In genomic region chr16:70200063-70200462, GRCh38 we compare ENCODE assay signal across 12 cellular contexts. TPM values are rescaled to one million over a fixed set of nuclear protein-coding genes. Genes with fewer than 3 reads are reported as not detected.
DNase-seq lines count a peak whose midpoint lies in the region; ATAC-seq, FAIRE-seq and TF ChIP-seq lines count a peak whose summit lies in the region.
"Not testable (repeated sequence)": the region's sequence is repeated elsewhere in the genome, so short reads cannot be mapped to it uniquely, and the experiment has no call there.
"Had no signal": no experiment of that assay in that cellular context is flagged by ENCODE, and none has a peak within 500 bp of the region (broad histone marks: within the 10 kb centered on the region; RNA-seq: fewer than 3 reads in every experiment).

No MANE protein-coding gene starts in this region.

- RAD21 ChIA-PET in GM12878 (lab: Charles Lee; ENCODE audit: unreplicated experiment): not testable (repeated sequence)

- H3K27me3 Mint-ChIP-seq in Calu3 (ENCODE audit: unreplicated experiment); WTC11 (ENCODE audit: low read depth): not testable (repeated sequence)

- H3K27ac Mint-ChIP-seq in Calu3 (ENCODE audit: unreplicated experiment); WTC11: not testable (repeated sequence)

- H2AFZ ChIP-seq in OCI-LY7 (ENCODE audit: low read length); GM12878 (ENCODE audit: control insufficient read depth, low read depth, low read length); K562 (ENCODE audit: low read depth, low read length); HepG2 (ENCODE audit: low read length): not testable (repeated sequence)

- SMC1A ChIA-PET in GM12878 (lab: Charles Lee; ENCODE audit: uncharacterized antibody, unreplicated experiment): not testable (repeated sequence)

- CTCF ChIA-PET in Calu3 (lab: Charles Lee); OCI-LY7 (lab: Charles Lee; ENCODE audit: unreplicated experiment); WTC11 (lab: Charles Lee); GM12878 (lab: Yijun Ruan, JAX); K562 (lab: Yijun Ruan, JAX; ENCODE audit: low intra/inter-chr PET ratio); HepG2 (lab: Yijun Ruan, JAX; ENCODE audit: low intra/inter-chr PET ratio, low total read pairs): not testable (repeated sequence)

- H3K36me3 Mint-ChIP-seq in Calu3 (ENCODE audit: insufficient read depth, unreplicated experiment); WTC11: not testable (repeated sequence)

- WGBS in GM12878 (ENCODE audit: insufficient coverage, insufficient replicate concordance, low lambda C conversion rate, missing lambda C conversion rate): 21% methylated on average over 7 of the region's 8 CpGs
- 11% methylated on average over 6 of the region's 8 CpGs for WGBS in K562 (ENCODE audit: insufficient coverage, low coverage, missing lambda C conversion rate)
- 69% methylated on average over 8 of the region's 8 CpGs for WGBS in HepG2 (ENCODE audit: low lambda C conversion rate)
- 76 to 84% (median 83%) methylated on average over 7 to 8 of the region's 8 CpGs for WGBS in spleen, 5 donors

- not testable (repeated sequence) for H3K79me2 ChIP-seq in OCI-LY7 (ENCODE audit: insufficient read depth, low read depth, low read length); GM12878 (ENCODE audit: control insufficient read depth, insufficient read depth, low read length); K562 (ENCODE audit: control insufficient read depth, insufficient read depth, low read length); HepG2 (ENCODE audit: insufficient read depth, low read length)

- not testable (repeated sequence) for ATAC-seq in WTC11, GM12878, K562, HepG2

- TF ChIP-seq EP300 in GM12878 (IDR thresholded peaks at IDR 0.05; ENCODE audit: borderline replicate concordance in 1 of 2, control insufficient read depth in 1 of 2, low read depth in 2 of 2, low read length in 2 of 2); K562 (IDR thresholded peaks at IDR 0.05; ENCODE audit: low read length); HepG2 (IDR thresholded peaks at IDR 0.05; ENCODE audit: low read depth in 2 of 2, low read length in 2 of 2); HepG2 (CRISPR knock-in tag; IDR thresholded peaks at IDR 0.05; ENCODE audit: borderline replicate concordance): not testable (repeated sequence)

- intact Hi-C loops in Calu3 (cut with micrococcal nuclease; ENCODE audit: unreplicated experiment); OCI-LY7 (cut with micrococcal nuclease; ENCODE audit: unreplicated experiment); GM12878 (cut with micrococcal nuclease; ENCODE audit: unreplicated experiment); K562 (cut with micrococcal nuclease); HepG2 (cut with micrococcal nuclease; ENCODE audit: unreplicated experiment); spleen (cut with DNase I; ENCODE audit: low total_unique reads): not testable (repeated sequence)

- not testable (repeated sequence) for H3K4me1 ChIP-seq in OCI-LY7 (ENCODE audit: insufficient read depth, low read length, poor library complexity, severe bottlenecking); GM12878 (ENCODE audit: control insufficient read depth, insufficient read depth, low read length); K562 (replicated peaks in 1 of 2; ENCODE audit: control insufficient read depth in 2 of 2, insufficient read depth in 2 of 2, low read length in 2 of 2)
- peaks cover 20% of the 10 kb centered on the region for H3K4me1 ChIP-seq in HepG2 (ENCODE audit: insufficient read depth, low read length)
- peaks cover 0 to 25% (median 6%) of the 10 kb centered on the region in 6 donors for H3K4me1 ChIP-seq in spleen

- H3K4me3 Mint-ChIP-seq in Calu3 (ENCODE audit: low read depth, unreplicated experiment); WTC11: not testable (repeated sequence)

- not testable (repeated sequence) for H3K27me3 ChIP-seq in GM12878 (replicated peaks in 1 of 2; ENCODE audit: control insufficient read depth in 2 of 2, insufficient read depth in 2 of 2, low read length in 1 of 2); K562 (ENCODE audit: control insufficient read depth in 2 of 2, insufficient read depth in 2 of 2, low read length in 2 of 2); HepG2 (ENCODE audit: control insufficient read depth in 1 of 2, insufficient read depth in 2 of 2, low read length in 2 of 2); spleen (replicated peaks in 1 of 7)

- H3K27ac ChIP-seq in OCI-LY7 (ENCODE audit: low read depth, low read length, poor library complexity, severe bottlenecking); GM12878 (ENCODE audit: control insufficient read depth, insufficient read depth); K562 (ENCODE audit: extremely low read depth, low read depth, low read length); HepG2 (ENCODE audit: extremely low read length, insufficient read depth, low read length); spleen: not testable (repeated sequence)

- POLR2A ChIA-PET in OCI-LY7 (lab: Charles Lee): interaction anchor here (0.6 kb wide), 1 partner anchor 228 kb away, joined by 6 read pairs; no protein-coding TSS in a partner anchor
- POLR2A ChIA-PET in WTC11 (lab: Charles Lee); GM12878 (lab: Charles Lee); K562 (lab: Yijun Ruan, JAX); HepG2 (lab: Yijun Ruan, JAX): not testable (repeated sequence)

- H3K9me3 ChIP-seq in OCI-LY7 (ENCODE audit: low read length); GM12878 (replicated peaks; ENCODE audit: control insufficient read depth, insufficient read depth, low read length); K562 (replicated peaks; ENCODE audit: control insufficient read depth, insufficient read depth, low read depth, low read length); HepG2 (ENCODE audit: low read length); spleen: not testable (repeated sequence)

- FAIRE-seq in GM12878 (lab: Jason Lieb, UNC); K562 (lab: Jason Lieb, UNC); HepG2 (lab: Jason Lieb, UNC): not testable (repeated sequence)

- H3K9ac ChIP-seq in GM12878 (ENCODE audit: control insufficient read depth, insufficient read depth, low read length); K562 (ENCODE audit: insufficient read depth in 1 of 2, low read depth in 2 of 2, low read length in 2 of 2); HepG2 (ENCODE audit: insufficient read depth, low read depth, low read length): not testable (repeated sequence)

- not testable (repeated sequence) for H4K20me1 ChIP-seq in OCI-LY7 (ENCODE audit: insufficient read depth, low read length); GM12878 (ENCODE audit: control insufficient read depth, insufficient read depth); K562 (replicated peaks; ENCODE audit: control insufficient read depth, insufficient read depth, low read length); HepG2 (ENCODE audit: insufficient read depth, low read length)

- not testable (repeated sequence) for TF ChIP-seq POLR2A in GM12878 (IDR thresholded peaks at IDR 0.05; ENCODE audit: low read depth, low read length); K562 (conservative IDR thresholded peaks at IDR 0.05); HepG2 (IDR thresholded peaks at IDR 0.05; ENCODE audit: insufficient read depth in 1 of 2, low read depth in 2 of 2, low read length in 2 of 2); spleen (IDR thresholded peaks at IDR 0.05)

- H3K4me1 Mint-ChIP-seq in Calu3 (ENCODE audit: low read depth, unreplicated experiment); WTC11: not testable (repeated sequence)

- not testable (repeated sequence) for H3K9me1 ChIP-seq in K562 (ENCODE audit: control insufficient read depth, insufficient read depth, low read length)

- not testable (repeated sequence) for H3K36me3 ChIP-seq in OCI-LY7 (ENCODE audit: insufficient read depth, low read length); GM12878 (ENCODE audit: control insufficient read depth in 2 of 2, insufficient read depth in 2 of 2, low read length in 1 of 2); K562 (ENCODE audit: control insufficient read depth, insufficient read depth, low read length); HepG2 (replicated peaks in 1 of 2; ENCODE audit: control insufficient read depth in 1 of 2, insufficient read depth in 2 of 2, low read length in 2 of 2); spleen

- TF ChIP-seq CTCF in Calu3 (IDR thresholded peaks at IDR 0.05; ENCODE audit: unreplicated experiment); OCI-LY7 (conservative IDR thresholded peaks at IDR 0.05; ENCODE audit: low read length); WTC11 (IDR thresholded peaks at IDR 0.05); GM12878 (IDR thresholded peaks at IDR 0.05 in 2 of 3, conservative IDR thresholded peaks at IDR 0.05 in 1 of 3; ENCODE audit: control insufficient read depth in 2 of 3, extremely low read depth in 1 of 3, insufficient read depth in 1 of 3, low read depth in 3 of 3, low read length in 3 of 3); K562 (IDR thresholded peaks at IDR 0.05 in 2 of 3, conservative IDR thresholded peaks at IDR 0.05 in 1 of 3; ENCODE audit: insufficient read depth in 2 of 3, low read depth in 1 of 3, low read length in 3 of 3); spleen (IDR thresholded peaks at IDR 0.05 in 8 of 11, conservative IDR thresholded peaks at IDR 0.05 in 3 of 11): not testable (repeated sequence)
- 0 out of 2 replicates have a peak, but pooled peaks have one; percentile 18 for TF ChIP-seq CTCF in HepG2 (CRISPR knock-in tag; IDR thresholded peaks at IDR 0.05)

- H3K4me2 ChIP-seq in OCI-LY7 (ENCODE audit: low read length); GM12878 (ENCODE audit: control insufficient read depth, insufficient read depth); K562 (ENCODE audit: insufficient read depth, low read length); HepG2 (ENCODE audit: low read depth, low read length): not testable (repeated sequence)

- H3K9me2 ChIP-seq in OCI-LY7 (ENCODE audit: insufficient read depth, low read length): not testable (repeated sequence)

- in situ Hi-C loops in GM12878 (cut with MboI); K562 (cut with MboI); HepG2 (cut with HindIII; ENCODE audit: extremely low pct_ligation_motif_present, low pct_unique_long_range_greater_than_20kb): not testable (repeated sequence)

- DNase-seq in Calu3; OCI-LY7 (ENCODE audit: low spot score); WTC11 (ENCODE audit: low spot score); GM12878 (ENCODE audit: low read depth, low spot score); K562 (ENCODE audit: extremely low read depth in 1 of 4, low spot score in 3 of 4); HepG2 (ENCODE audit: low spot score): not testable (repeated sequence)
- DNase-seq in spleen: peak; percentile 51

- not testable (repeated sequence) for TF ChIP-seq RAD21 in GM12878 (IDR thresholded peaks at IDR 0.05; ENCODE audit: insufficient read depth, low read depth, low read length); K562 (CRISPR knock-in tag; conservative IDR thresholded peaks at IDR 0.05 in 1 of 2, IDR thresholded peaks at IDR 0.05 in 1 of 2); HepG2 (CRISPR knock-in tag; IDR thresholded peaks at IDR 0.05)

- BruUV-seq in Calu3 (replicated peaks; lab: Mats Ljungman, UMichigan) (TSS peak; percentile 19), OCI-LY7 (replicated peaks; lab: Mats Ljungman, UMichigan) (TSS peak; percentile 44)
- BruUV-seq in GM12878 (replicated peaks; lab: Mats Ljungman, UMichigan); K562 (replicated peaks; lab: Mats Ljungman, UMichigan); HepG2 (replicated peaks; lab: Mats Ljungman, UMichigan): not testable (repeated sequence)

- not testable (repeated sequence) for H3K9me3 Mint-ChIP-seq in Calu3 (ENCODE audit: low read depth, unreplicated experiment); WTC11

- H3K4me3 ChIP-seq in OCI-LY7 (ENCODE audit: low read depth, low read length, poor library complexity, severe bottlenecking); GM12878; K562; HepG2 (replicated peaks in 1 of 3; ENCODE audit: insufficient read depth in 1 of 3, low read depth in 2 of 3, low read length in 3 of 3); spleen: not testable (repeated sequence)

RNA-seq across cellular contexts. Expression of gene CLEC18C, which starts 26.5 kb away (rescaled TPM):
- total RNA-seq in Calu3 (2022) (1.2 TPM in 2 replicates), OCI-LY7 (2022) (not detected in 2 replicates), WTC11 (2021) (0.11 to 0.48 TPM (median 0.18 TPM) in 3 replicates), GM12878 (2014; rRNA removed) (0.11 TPM in 2 replicates), GM12878 (2014; rRNA removed; fragmentation: Illumina TruSeq; extraction: Trizol) (not detected in 2 replicates), GM12878 (2021) (not detected in 2 replicates), K562 (2014; rRNA removed) (1.0 and 1.3 TPM in 2 replicates), K562 (2014; rRNA removed; fragmentation: Illumina TruSeq; extraction: Trizol) (0.15 TPM in 1 of 2 replicates, not detected in the other), K562 (2015; rRNA removed; fragmentation: Illumina TruSeq; extraction: Trizol) (0.54 and 0.90 TPM in 2 replicates), K562 (2021) (0.62 and 0.89 TPM in 2 replicates), HepG2 (2016; rRNA removed; fragmentation: Illumina TruSeq; extraction: Trizol) (0.13 and 0.15 TPM in 2 replicates), spleen (1 to 10 TPM in 1 of 7 donors, under 1 TPM in 4, not detected in 2; 0.28 to 1.2 (median 0.60) TPM)
- 0.05 TPM in 1 of 2 replicates, not detected in the other for total RNA-seq in OCI-LY7 (2014; rRNA removed; shearing (Covaris generic))
- 0.19 TPM in 1 of 2 replicates, not detected in the other for total RNA-seq in GM12878 (2013; cell fraction: nucleolus; rRNA removed)
- not detected for polyA plus RNA-seq in GM12878 (2011; ENCODE audit: low read depth)
- polyA plus RNA-seq in GM12878 (2011; rRNA removed) (0.10 TPM in 1 of 2 replicates, not detected in the other), GM12878 (2014; fragmentation: Illumina TruSeq; extraction: Trizol) (not detected in 2 replicates), GM12878 (2014; fragmentation: Nextera tagmentation; extraction: Ambion mirVana) (not detected), GM12878 (2014; rRNA removed) (0.05 and 0.06 TPM in 2 replicates), GM12878 (2016; fragmentation: Nextera tagmentation; extraction: Ambion mirVana) (not detected), K562 (2011; rRNA removed) (0.35 and 1.1 TPM in 2 replicates), K562 (2014; fragmentation: Illumina TruSeq; extraction: Trizol) (0.06 and 0.11 TPM in 2 replicates), K562 (2014; fragmentation: Nextera tagmentation; extraction: Ambion mirVana) (not detected), K562 (2014; rRNA removed) (0.38 and 0.60 TPM in 2 replicates), HepG2 (2011; rRNA removed) (0.29 and 0.50 TPM in 2 replicates), spleen (under 1 TPM; 0.09 to 0.42 (median 0.11) TPM)
- 0.03 TPM in 1 of 2 replicates, not detected in the other for polyA plus RNA-seq in GM12878 (2011; cell fraction: cytosol; rRNA removed)
- 0.19 and 0.22 TPM in 2 replicates for polyA plus RNA-seq in GM12878 (2011; cell fraction: nucleus; rRNA removed)
- polyA plus RNA-seq in GM12878 (2012): not detected in 2 replicates
- not detected in 2 replicates for polyA minus RNA-seq in GM12878 (2011; rRNA and poly(A)+ RNA removed)
- polyA minus RNA-seq in GM12878 (2011; cell fraction: cytosol; rRNA and poly(A)+ RNA removed): not detected in 2 replicates
- 0.77 TPM in 1 of 2 replicates, not detected in the other for polyA minus RNA-seq in GM12878 (2011; cell fraction: nucleus; rRNA and poly(A)+ RNA removed)
- total RNA-seq in K562 (2011; cell fraction: chromatin; rRNA removed; ENCODE audit: low replicate concordance): 6.2 and 13.1 TPM in 2 replicates
- total RNA-seq in K562 (2011; cell fraction: nucleolus; rRNA removed): 11.7 TPM in 2 replicates
- total RNA-seq in K562 (2011; cell fraction: nucleoplasm; rRNA removed): 5.7 and 6.2 TPM in 2 replicates
- 0.24 TPM in 2 replicates for polyA plus RNA-seq in K562 (2011; cell fraction: cytosol; rRNA removed)
- polyA plus RNA-seq in K562 (2011; cell fraction: nucleus; rRNA removed): 10.8 and 12.1 TPM in 2 replicates
- 0.39 and 0.89 TPM in 2 replicates for polyA plus RNA-seq in K562 (2012)
- 0.99 and 1.0 TPM in 2 replicates for polyA minus RNA-seq in K562 (2011; rRNA and poly(A)+ RNA removed)
- 0.95 and 2.3 TPM in 2 replicates for polyA minus RNA-seq in K562 (2011; cell fraction: cytosol; rRNA and poly(A)+ RNA removed)
- polyA minus RNA-seq in K562 (2011; cell fraction: nucleus; rRNA and poly(A)+ RNA removed): 6.7 and 8.3 TPM in 2 replicates
- not detected in 2 replicates for total RNA-seq in HepG2 (2016; cell fraction: cytosol; rRNA removed; fragmentation: Illumina TruSeq; extraction: Trizol; ENCODE audit: low read depth)
- not detected in 2 replicates for total RNA-seq in HepG2 (2016; cell fraction: insoluble cytoplasmic fraction; rRNA removed; fragmentation: Illumina TruSeq; extraction: Trizol)
- total RNA-seq in HepG2 (2016; cell fraction: membrane; rRNA removed; fragmentation: Illumina TruSeq; extraction: Trizol): not detected in 2 replicates
- total RNA-seq in HepG2 (2016; cell fraction: nucleus; rRNA removed; fragmentation: Illumina TruSeq; extraction: Trizol): 0.66 TPM in 1 of 2 replicates, not detected in the other
- 0.13 and 0.29 TPM in 2 replicates for polyA plus RNA-seq in HepG2 (2011; cell fraction: cytosol; rRNA removed)
- polyA plus RNA-seq in HepG2 (2011; cell fraction: nucleus; rRNA removed): 2.9 and 3.6 TPM in 2 replicates
- polyA plus RNA-seq in HepG2 (2012): 0.28 and 0.29 TPM in 2 replicates
- not detected in 2 replicates for polyA plus RNA-seq in HepG2 (2016; cell fraction: cytosol; fragmentation: Illumina TruSeq; extraction: Trizol; ENCODE audit: low read depth)
- polyA plus RNA-seq in HepG2 (2016; cell fraction: insoluble cytoplasmic fraction; fragmentation: Illumina TruSeq; extraction: Trizol; ENCODE audit: low read depth): not detected in 2 replicates
- not detected in 2 replicates for polyA plus RNA-seq in HepG2 (2016; cell fraction: membrane; fragmentation: Illumina TruSeq; extraction: Trizol; ENCODE audit: low read depth)
- polyA plus RNA-seq in HepG2 (2016; cell fraction: nucleus; fragmentation: Illumina TruSeq; extraction: Trizol; ENCODE audit: insufficient read depth, low read depth): 0.59 TPM in 1 of 2 replicates, not detected in the other
- polyA minus RNA-seq in HepG2 (2011; rRNA and poly(A)+ RNA removed; ENCODE audit: low replicate concordance): 0.37 and 2.3 TPM in 2 replicates
- not detected in 2 replicates for polyA minus RNA-seq in HepG2 (2011; cell fraction: cytosol; rRNA and poly(A)+ RNA removed)
- polyA minus RNA-seq in HepG2 (2011; cell fraction: nucleus; rRNA and poly(A)+ RNA removed): 1.2 and 3.0 TPM in 2 replicates
- total RNA-seq: CD4-positive, alpha-beta T cell had no signal
- polyA plus RNA-seq: AG04450; CD14-positive monocyte; CD4-positive, alpha-beta memory T cell; CD8-positive, alpha-beta memory T cell had no signal

RNA-seq across cellular contexts. Expression of gene EXOSC6, which starts 51.7 kb away (rescaled TPM):
- 32.3 and 33.2 TPM in 2 replicates for total RNA-seq in Calu3 (2022)
- total RNA-seq in OCI-LY7 (2014; rRNA removed; shearing (Covaris generic)): 30.8 and 36.8 TPM in 2 replicates
- 36.1 and 36.3 TPM in 2 replicates for total RNA-seq in OCI-LY7 (2022)
- 26.0 to 27.6 TPM (median 27.3 TPM) in 3 replicates for total RNA-seq in WTC11 (2021)
- 17.7 and 19.6 TPM in 2 replicates for total RNA-seq in GM12878 (2013; cell fraction: nucleolus; rRNA removed)
- total RNA-seq in GM12878 (2014; rRNA removed): 27.5 and 28.3 TPM in 2 replicates
- total RNA-seq in GM12878 (2014; rRNA removed; fragmentation: Illumina TruSeq; extraction: Trizol): 14.7 and 15.4 TPM in 2 replicates
- 23.6 and 24.8 TPM in 2 replicates for total RNA-seq in GM12878 (2021)
- 5.2 TPM for polyA plus RNA-seq in GM12878 (2011; ENCODE audit: low read depth)
- polyA plus RNA-seq in GM12878 (2011; rRNA removed): 9.6 and 11.1 TPM in 2 replicates
- polyA plus RNA-seq in GM12878 (2011; cell fraction: cytosol; rRNA removed): 8.6 and 9.2 TPM in 2 replicates
- 3.9 and 6.5 TPM in 2 replicates for polyA plus RNA-seq in GM12878 (2011; cell fraction: nucleus; rRNA removed)
- polyA plus RNA-seq in GM12878 (2012): 6.1 and 9.2 TPM in 2 replicates
- polyA plus RNA-seq in GM12878 (2014; fragmentation: Illumina TruSeq; extraction: Trizol): 10.6 and 11.8 TPM in 2 replicates
- polyA plus RNA-seq in GM12878 (2014; fragmentation: Nextera tagmentation; extraction: Ambion mirVana): 1 to 10 TPM; 8.2 to 9.0 TPM
- polyA plus RNA-seq in GM12878 (2014; rRNA removed): 17.3 and 19.1 TPM in 2 replicates
- polyA plus RNA-seq in GM12878 (2016; fragmentation: Nextera tagmentation; extraction: Ambion mirVana): 10 to 100 TPM; 13.5 to 17.6 TPM
- 4.2 and 5.3 TPM in 2 replicates for polyA minus RNA-seq in GM12878 (2011; rRNA and poly(A)+ RNA removed)
- 6.5 and 7.2 TPM in 2 replicates for polyA minus RNA-seq in GM12878 (2011; cell fraction: cytosol; rRNA and poly(A)+ RNA removed)
- polyA minus RNA-seq in GM12878 (2011; cell fraction: nucleus; rRNA and poly(A)+ RNA removed): 4.2 and 9.6 TPM in 2 replicates
- 28.6 and 30.6 TPM in 2 replicates for total RNA-seq in K562 (2011; cell fraction: chromatin; rRNA removed; ENCODE audit: low replicate concordance)
- 22.5 and 25.3 TPM in 2 replicates for total RNA-seq in K562 (2011; cell fraction: nucleolus; rRNA removed)
- total RNA-seq in K562 (2011; cell fraction: nucleoplasm; rRNA removed): 28.2 and 46.0 TPM in 2 replicates
- total RNA-seq in K562 (2014; rRNA removed): 25.2 and 28.4 TPM in 2 replicates
- 17.1 and 18.5 TPM in 2 replicates for total RNA-seq in K562 (2014; rRNA removed; fragmentation: Illumina TruSeq; extraction: Trizol)
- total RNA-seq in K562 (2015; rRNA removed; fragmentation: Illumina TruSeq; extraction: Trizol): 18.4 and 19.5 TPM in 2 replicates
- 27.6 and 29.0 TPM in 2 replicates for total RNA-seq in K562 (2021)
- polyA plus RNA-seq in K562 (2011; rRNA removed): 9.5 and 11.2 TPM in 2 replicates
- 13.2 and 14.7 TPM in 2 replicates for polyA plus RNA-seq in K562 (2011; cell fraction: cytosol; rRNA removed)
- 7.1 and 8.3 TPM in 2 replicates for polyA plus RNA-seq in K562 (2011; cell fraction: nucleus; rRNA removed)
- polyA plus RNA-seq in K562 (2012): 7.8 and 8.0 TPM in 2 replicates
- polyA plus RNA-seq in K562 (2014; fragmentation: Illumina TruSeq; extraction: Trizol): 10.0 and 10.3 TPM in 2 replicates
- polyA plus RNA-seq in K562 (2014; fragmentation: Nextera tagmentation; extraction: Ambion mirVana): 10 to 100 TPM in 1 of 2 experiments, 1 to 10 TPM in 1; 9.2 to 11.6 TPM
- polyA plus RNA-seq in K562 (2014; rRNA removed): 15.6 and 21.8 TPM in 2 replicates
- 6.4 and 8.2 TPM in 2 replicates for polyA minus RNA-seq in K562 (2011; rRNA and poly(A)+ RNA removed)
- polyA minus RNA-seq in K562 (2011; cell fraction: cytosol; rRNA and poly(A)+ RNA removed): 10.4 and 13.6 TPM in 2 replicates
- 5.3 and 7.2 TPM in 2 replicates for polyA minus RNA-seq in K562 (2011; cell fraction: nucleus; rRNA and poly(A)+ RNA removed)
- 37.3 and 39.9 TPM in 2 replicates for total RNA-seq in HepG2 (2016; rRNA removed; fragmentation: Illumina TruSeq; extraction: Trizol)
- total RNA-seq in HepG2 (2016; cell fraction: cytosol; rRNA removed; fragmentation: Illumina TruSeq; extraction: Trizol; ENCODE audit: low read depth): 5.3 and 5.4 TPM in 2 replicates
- 34.7 and 39.3 TPM in 2 replicates for total RNA-seq in HepG2 (2016; cell fraction: insoluble cytoplasmic fraction; rRNA removed; fragmentation: Illumina TruSeq; extraction: Trizol)
- 18.9 and 19.3 TPM in 2 replicates for total RNA-seq in HepG2 (2016; cell fraction: membrane; rRNA removed; fragmentation: Illumina TruSeq; extraction: Trizol)
- total RNA-seq in HepG2 (2016; cell fraction: nucleus; rRNA removed; fragmentation: Illumina TruSeq; extraction: Trizol): 16.9 and 19.9 TPM in 2 replicates
- 11.9 and 13.1 TPM in 2 replicates for polyA plus RNA-seq in HepG2 (2011; rRNA removed)
- polyA plus RNA-seq in HepG2 (2011; cell fraction: cytosol; rRNA removed): 9.7 and 11.4 TPM in 2 replicates
- 9.3 and 9.8 TPM in 2 replicates for polyA plus RNA-seq in HepG2 (2011; cell fraction: nucleus; rRNA removed)
- polyA plus RNA-seq in HepG2 (2012): 7.2 and 9.5 TPM in 2 replicates
- 3.1 and 3.2 TPM in 2 replicates for polyA plus RNA-seq in HepG2 (2016; cell fraction: cytosol; fragmentation: Illumina TruSeq; extraction: Trizol; ENCODE audit: low read depth)
- 28.6 and 29.3 TPM in 2 replicates for polyA plus RNA-seq in HepG2 (2016; cell fraction: insoluble cytoplasmic fraction; fragmentation: Illumina TruSeq; extraction: Trizol; ENCODE audit: low read depth)
- polyA plus RNA-seq in HepG2 (2016; cell fraction: membrane; fragmentation: Illumina TruSeq; extraction: Trizol; ENCODE audit: low read depth): 8.0 and 8.8 TPM in 2 replicates
- 26.7 and 27.4 TPM in 2 replicates for polyA plus RNA-seq in HepG2 (2016; cell fraction: nucleus; fragmentation: Illumina TruSeq; extraction: Trizol; ENCODE audit: insufficient read depth, low read depth)
- polyA minus RNA-seq in HepG2 (2011; rRNA and poly(A)+ RNA removed; ENCODE audit: low replicate concordance): 8.3 and 9.3 TPM in 2 replicates
- 16.9 and 17.1 TPM in 2 replicates for polyA minus RNA-seq in HepG2 (2011; cell fraction: cytosol; rRNA and poly(A)+ RNA removed)
- 11.1 and 13.6 TPM in 2 replicates for polyA minus RNA-seq in HepG2 (2011; cell fraction: nucleus; rRNA and poly(A)+ RNA removed)
- total RNA-seq in spleen: 10 to 100 TPM; 19.2 to 35.1 (median 24.8) TPM
- 10 to 100 TPM; 10.6 to 16.4 (median 11.6) TPM for polyA plus RNA-seq in spleen
